8 cellular contexts compared by ENCODE assay signal in genomic region chr12:96399081-96399918, GRCh38. TPM values are rescaled to one million over a fixed set of nuclear protein-coding genes. Genes with fewer than 3 reads are reported as not detected.
DNase-seq lines count a peak whose midpoint lies in the region; ATAC-seq and TF ChIP-seq lines count a peak whose summit lies in the region.

No MANE protein-coding gene starts in this region.

- H3K27ac ChIP-seq in coronary artery (peak overlapping the region; percentile 97), left lung (peak overlapping the region; percentile 100)

- no peaks in the 10 kb centered on the region for H3K36me3 ChIP-seq in left lung

- DNase-seq in NCI-H187 (lab: John Stamatoyannopoulos, UW) = peak; percentile 21 to 59
- DNase-seq in NCI-H187 treated with DMSO at 0.1 percent for 48 hours (lab: John Stamatoyannopoulos, UW) = no peak
- DNase-seq in NCI-H1092 treated with DMSO at 0.1 percent for 48 hours (lab: John Stamatoyannopoulos, UW) = peak; percentile 38
- DNase-seq in activated CD4-positive, alpha-beta T cell treated with anti-CD3 and anti-CD28 coated beads for 48 hours = peak; percentile 77
- DNase-seq in coronary artery (ENCODE audit: low spot score) = peak; percentile 81
- DNase-seq in left lung = peak; percentile 85 to 96
- DNase-seq in stimulated activated CD4-positive, alpha-beta T cell treated with anti-CD3 and anti-CD28 coated beads, Interleukin-4, amount 100 ng/mL, for 4 hours = peak; percentile 65 to 88

- intact Hi-C loops in left lung (cut with DNase I) = no loop called here

- H3K27me3 ChIP-seq in left lung = no peaks in the 10 kb centered on the region

- ATAC-seq in HG02588 (IDR thresholded peaks at IDR 0.05; ENCODE audit: unreplicated experiment) (peak; percentile 42), left lung (peak; percentile 66)

- H3K9me3 ChIP-seq in left lung = no peaks in the 10 kb centered on the region

- peaks cover 14 to 54% of the 10 kb centered on the region in 2 donors for H3K4me1 ChIP-seq in left lung

- H3K4me3 ChIP-seq in coronary artery = peak overlapping the region; percentile 93
- H3K4me3 ChIP-seq in left lung = peak overlapping the region; percentile 83 to 86

- TF ChIP-seq CTCF in coronary artery (IDR thresholded peaks at IDR 0.05) (no peak), left lung (IDR thresholded peaks at IDR 0.05) (no peak)

RNA-seq across cellular contexts. Expression of gene CDK17, which starts 0.9 kb away (rescaled TPM):
- 10 to 100 TPM; 32.1 to 36.4 TPM for total RNA-seq in left lung
